ENCODE assay signal across 8 cellular contexts in genomic region chr13:20904908-20905307, GRCh38.
"Had no signal": no experiment of that assay in that cellular context is flagged by ENCODE, and none has a peak within 500 bp of the region (broad histone marks: within the 10 kb centered on the region; RNA-seq: fewer than 3 reads in every experiment).

No MANE protein-coding gene starts in this region.

- DNase-seq: GM23248, GOT3, H7, HFFc6, IMR-90 had no signal

- ATAC-seq: HCT116, K562 had no signal

- H3K9me3 Mint-ChIP-seq: HFFc6 had no signal

- H3K9me3 ChIP-seq: HAP-1 had no signal
